ENCODE assay signal across 1 cellular context in the genomic region with DNA sequence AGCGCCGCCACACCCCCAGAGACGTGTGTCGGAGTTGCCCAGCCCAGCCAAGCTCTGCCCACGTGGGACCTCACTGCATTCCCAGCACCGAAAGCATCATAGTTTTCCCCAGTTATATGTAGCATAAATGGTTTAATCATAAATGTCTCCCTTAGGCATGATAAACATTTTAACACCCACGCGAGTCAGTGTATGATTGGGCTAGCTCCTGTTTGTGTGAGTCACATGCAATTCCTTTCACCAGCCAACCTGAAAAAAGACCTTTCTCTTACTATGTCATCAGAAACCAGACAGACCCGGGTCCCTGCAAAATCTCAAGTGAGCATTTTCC.
TF ChIP-seq lines count a peak whose summit lies in the region.

No MANE protein-coding gene starts in this region.

TF ChIP-seq in SK-N-SH, 30 proteins besides CTCF, POLR2A, EP300 and RAD21 (continued from another document):
- TF ChIP-seq PBX3 (IDR thresholded peaks at IDR 0.05): no peak
- TF ChIP-seq FOXM1 (IDR thresholded peaks at IDR 0.05; ENCODE audit: low read depth): no peak
- TF ChIP-seq YY1 (IDR thresholded peaks at IDR 0.05; ENCODE audit: low read depth): no peak
- TF ChIP-seq GATA2 (CRISPR knock-in tag; IDR thresholded peaks at IDR 0.05): no peak
- no peak for TF ChIP-seq ZBTB33 (IDR thresholded peaks at IDR 0.05; ENCODE audit: borderline replicate concordance, low read depth)
- TF ChIP-seq, protein P1, sequence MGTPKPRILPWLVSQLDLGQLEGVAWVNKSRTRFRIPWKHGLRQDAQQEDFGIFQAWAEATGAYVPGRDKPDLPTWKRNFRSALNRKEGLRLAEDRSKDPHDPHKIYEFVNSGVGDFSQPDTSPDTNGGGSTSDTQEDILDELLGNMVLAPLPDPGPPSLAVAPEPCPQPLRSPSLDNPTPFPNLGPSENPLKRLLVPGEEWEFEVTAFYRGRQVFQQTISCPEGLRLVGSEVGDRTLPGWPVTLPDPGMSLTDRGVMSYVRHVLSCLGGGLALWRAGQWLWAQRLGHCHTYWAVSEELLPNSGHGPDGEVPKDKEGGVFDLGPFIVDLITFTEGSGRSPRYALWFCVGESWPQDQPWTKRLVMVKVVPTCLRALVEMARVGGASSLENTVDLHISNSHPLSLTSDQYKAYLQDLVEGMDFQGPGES (IDR thresholded peaks at IDR 0.05; ENCODE audit: low read depth, low read length): no peak
TF ChIP-seq in SK-N-SH: peak in this region for 0.
